1 cellular context compared by ENCODE assay signal in genomic region chr10:97081621-97082235, GRCh38.
TF ChIP-seq lines count a peak whose summit lies in the region.

No MANE protein-coding gene starts in this region.

TF ChIP-seq in HepG2, 621 proteins besides CTCF, POLR2A, EP300 and RAD21 (continued from another document):
- TF ChIP-seq ZNF839 (CRISPR knock-in tag; IDR thresholded peaks at IDR 0.05; ENCODE audit: borderline replicate concordance) (no peak), HOXA9 (CRISPR knock-in tag; IDR thresholded peaks at IDR 0.05; ENCODE audit: borderline replicate concordance) (peak; percentile 85; the same call in 1 of the 2 replicates), ZKSCAN1 (IDR thresholded peaks at IDR 0.05; ENCODE audit: low read length) (0 out of 2 replicates have a peak, but pooled peaks have one; percentile 11), ZNF142 (CRISPR knock-in tag; IDR thresholded peaks at IDR 0.05) (peak; percentile 95), ZNF234 (CRISPR knock-in tag; conservative IDR thresholded peaks at IDR 0.05) (no peak; the same call in 1 of the 2 replicates), ZBTB33 (CRISPR knock-in tag; IDR thresholded peaks at IDR 0.05) (peak; percentile 50; the same call in 1 of the 2 replicates), SRSF4 (IDR thresholded peaks at IDR 0.05; ENCODE audit: low read depth, low read length, poor library complexity, severe bottlenecking) (no peak), E2F2 (CRISPR knock-in tag; IDR thresholded peaks at IDR 0.05; ENCODE audit: borderline replicate concordance) (peak; percentile 90; the same call in 1 of the 2 replicates), ZNF660 (CRISPR knock-in tag; IDR thresholded peaks at IDR 0.05; ENCODE audit: borderline replicate concordance, low read depth) (no peak), RBM39 (IDR thresholded peaks at IDR 0.05; ENCODE audit: low read depth, low read length, poor library complexity, severe bottlenecking) (no peak), DDIT3 (CRISPR knock-in tag; IDR thresholded peaks at IDR 0.05) (peak; percentile 90), KDM3A (CRISPR knock-in tag; IDR thresholded peaks at IDR 0.05; ENCODE audit: low read depth) (peak; percentile 73; the same call in 1 of the 2 replicates), CSRNP1 (CRISPR knock-in tag; IDR thresholded peaks at IDR 0.05) (peak; percentile 78; the same call in 1 of the 2 replicates), ZNF577 (CRISPR knock-in tag; IDR thresholded peaks at IDR 0.05; ENCODE audit: borderline replicate concordance, low read depth) (no peak), NFIB (CRISPR knock-in tag; IDR thresholded peaks at IDR 0.05; ENCODE audit: borderline replicate concordance) (no peak), FOSL2 (CRISPR knock-in tag; IDR thresholded peaks at IDR 0.05) (peak; percentile 80), KAT7 (CRISPR knock-in tag; IDR thresholded peaks at IDR 0.05; ENCODE audit: borderline replicate concordance) (0 out of 2 replicates have a peak, but pooled peaks have one; percentile 39), CHD2 (IDR thresholded peaks at IDR 0.05; ENCODE audit: low read depth, low read length) (no peak), ZNF644 (CRISPR knock-in tag; IDR thresholded peaks at IDR 0.05; ENCODE audit: low read depth) (peak; percentile 60; the same call in 1 of the 2 replicates)
